Comparison of ENCODE assay signal across 26 cellular contexts in genomic region chr5:58450018-58450417, GRCh38. TPM values are rescaled to one million over a fixed set of nuclear protein-coding genes. Genes with fewer than 3 reads are reported as not detected.
DNase-seq lines count a peak whose midpoint lies in the region; ATAC-seq, FAIRE-seq and TF ChIP-seq lines count a peak whose summit lies in the region.
"Had no signal": no experiment of that assay in that cellular context is flagged by ENCODE, and none has a peak within 500 bp of the region (broad histone marks: within the 10 kb centered on the region; RNA-seq: fewer than 3 reads in every experiment).

No MANE protein-coding gene starts in this region.

- no peaks in the 10 kb centered on the region for H3K4me1 Mint-ChIP-seq in GM23338

- H3K9me2 ChIP-seq in GM23338 (ENCODE audit: insufficient read depth) = no peaks in the 10 kb centered on the region

- ATAC-seq in Panc1 = no peak
- ATAC-seq in HG03045 (IDR thresholded peaks at IDR 0.05; ENCODE audit: unreplicated experiment) = no peak
- ATAC-seq in GM23338 = no peak
- ATAC-seq: HepG2, Right ventricle myocardium inferior had no signal

- intact Hi-C loops in Panc1 (cut with micrococcal nuclease; ENCODE audit: unreplicated experiment) = loop anchor here (10.0 kb wide), 3 partner anchors 125 to 755 kb away; no protein-coding TSS in a partner anchor

- no TSS peak for BruUV-seq in Panc1 (replicated peaks; lab: Mats Ljungman, UMichigan)

- H3K4me3 ChIP-seq in Panc1 (ENCODE audit: low read depth in 2 of 2, low read length in 2 of 2) = no peak overlapping the region
- H3K4me3 ChIP-seq in GM23338 = no peak overlapping the region
- H3K4me3 ChIP-seq: BLaER1 had no signal

- in situ Hi-C loops in Panc1 (cut with HindIII; ENCODE audit: low pct_unique_long_range_greater_than_20kb, low sequenced_read_pairs) = loop anchor here (25.0 kb wide), 1 partner anchor 963 kb away; the partner anchor contains the start of gene ACTBL2

- H3K36me3 ChIP-seq in Panc1 (ENCODE audit: control insufficient read depth, insufficient read depth, low read length) = peaks cover 21% of the 10 kb centered on the region
- H3K36me3 ChIP-seq in GM23338 (ENCODE audit: insufficient read depth) = peaks cover 18% of the 10 kb centered on the region

- H3K4me1 ChIP-seq in Panc1 (ENCODE audit: control insufficient read depth, insufficient read depth, low read length) (peaks cover 31% of the 10 kb centered on the region), GM23338 (ENCODE audit: insufficient read depth) (no peaks in the 10 kb centered on the region)
- H3K4me1 ChIP-seq: BLaER1, Caco-2 had no signal

- no peaks in the 10 kb centered on the region for H3K9me3 ChIP-seq in Panc1 (ENCODE audit: control insufficient read depth, insufficient read depth, low read depth, low read length)
- H3K9me3 ChIP-seq: Caco-2 had no signal

- CTCF ChIA-PET in Panc1 (lab: Charles Lee) = no interaction called here

- no peak for FAIRE-seq in H54 (lab: Jason Lieb, UNC)
- FAIRE-seq: GM12891, HepG2 had no signal

- H2AFZ ChIP-seq in GM23338 = no peak overlapping the region

- H3K36me3 Mint-ChIP-seq in GM23338 (ENCODE audit: low read depth) = peaks cover 23% of the 10 kb centered on the region

- H3K27ac Mint-ChIP-seq in GM23338 = no peak overlapping the region
- H3K27ac Mint-ChIP-seq: CD4-positive, alpha-beta T cell had no signal

- no peak for TF ChIP-seq CTCF in Panc1 (IDR thresholded peaks at IDR 0.05)
- TF ChIP-seq CTCF in GM23338 (conservative IDR thresholded peaks at IDR 0.05; ENCODE audit: low read depth in 2 of 2) = no peak

- H3K27me3 Mint-ChIP-seq in GM23338 (ENCODE audit: insufficient read depth, low read depth, poor library complexity) = no peaks in the 10 kb centered on the region

- no peak for TF ChIP-seq POLR2A in H54 (IDR thresholded peaks at IDR 0.05; ENCODE audit: low read depth, low read length)

- H3F3A ChIP-seq in GM23338 (replicated peaks; ENCODE audit: low read depth) = no peaks in the 10 kb centered on the region

- no peaks in the 10 kb centered on the region for H3K79me2 ChIP-seq in GM23338 (replicated peaks; ENCODE audit: insufficient read depth)

- POLR2A ChIA-PET in Panc1 (lab: Charles Lee) = no interaction called here

- H3K27ac ChIP-seq in Panc1 (ENCODE audit: low read length) = peak overlapping the region; percentile 97
- H3K27ac ChIP-seq in epithelial cell of prostate = peak overlapping the region; percentile 91
- no peak overlapping the region for H3K27ac ChIP-seq in GM23338 (ENCODE audit: low read depth)
- H3K27ac ChIP-seq: BLaER1, HL-60 had no signal

- no peak overlapping the region for H3K4me3 Mint-ChIP-seq in GM23338
- H3K4me3 Mint-ChIP-seq: CD4-positive, alpha-beta T cell had no signal

- no peaks in the 10 kb centered on the region for H4K20me1 ChIP-seq in GM23338 (replicated peaks; ENCODE audit: insufficient read depth)
- H4K20me1 ChIP-seq: BLaER1 had no signal

- no peak for DNase-seq in Panc1 (ENCODE audit: low read depth, low spot score)
- DNase-seq in epithelial cell of prostate (ENCODE audit: low read depth, low spot score) = no peak
- DNase-seq in kidney tubule cell (ENCODE audit: low spot score) = peak; percentile 40
- DNase-seq in superior temporal gyrus (ENCODE audit: extremely low spot score) = peak; percentile 44
- no peak for DNase-seq in COLO829 (ENCODE audit: low spot score)
- no peak for DNase-seq in GM23338 (ENCODE audit: low spot score)
- DNase-seq in H54 (ENCODE audit: insufficient read length, low spot score) = no peak
- DNase-seq: Caco-2; CD4-positive, alpha-beta T cell; DND-41; KG1; NCI-H1105; NCI-H146; NCI-H2029 treated with DMSO at 0.1 percent for 48 hours; NCI-H524 treated with DMSO at 0.1 percent for 48 hours; NCI-H82 had no signal

- no peak overlapping the region for H3K4me2 ChIP-seq in GM23338
- H3K4me2 ChIP-seq: BLaER1 had no signal

- H3K9me3 Mint-ChIP-seq in GM23338 = peaks cover 10% of the 10 kb centered on the region; the same call in 2 of the 3 replicates
- H3K9me3 Mint-ChIP-seq: CD4-positive, alpha-beta T cell had no signal

- H3K27me3 ChIP-seq in Panc1 (ENCODE audit: control insufficient read depth, insufficient read depth, low read length) (no peaks in the 10 kb centered on the region), GM23338 (ENCODE audit: insufficient read depth) (no peaks in the 10 kb centered on the region)
- H3K27me3 ChIP-seq: BLaER1 had no signal

TF ChIP-seq in GM23338, 12 proteins besides CTCF, POLR2A, EP300 and RAD21 (continues in another document):
- TF ChIP-seq ZNF114 (CRISPR knock-in tag; IDR thresholded peaks at IDR 0.05) (no peak), JUNB (IDR thresholded peaks at IDR 0.05; ENCODE audit: unreplicated experiment) (no peak), ZNF331 (CRISPR knock-in tag; IDR thresholded peaks at IDR 0.05; ENCODE audit: low read depth) (no peak), CREB1 (CRISPR knock-in tag; IDR thresholded peaks at IDR 0.05; ENCODE audit: low read depth) (no peak), ETS1 (IDR thresholded peaks at IDR 0.05) (no peak), STAT1 (IDR thresholded peaks at IDR 0.05; ENCODE audit: unreplicated experiment) (no peak), NANOG (IDR thresholded peaks at IDR 0.05; ENCODE audit: borderline replicate concordance) (no peak), POLR2AphosphoS5 (IDR thresholded peaks at IDR 0.05; ENCODE audit: low read depth) (no peak), EZH2phosphoT487 (IDR thresholded peaks at IDR 0.05; ENCODE audit: unreplicated experiment) (no peak)

RNA-seq across cellular contexts. Expression of gene PLK2, which starts 9.9 kb away (rescaled TPM):
- 258 TPM for total RNA-seq in Panc1 (2021; ENCODE audit: unreplicated experiment)
- 326 TPM for polyA plus RNA-seq in Panc1 (2012; ENCODE audit: insufficient read length)
- total RNA-seq in GM23338 (2014; rRNA removed; shearing (Covaris generic)) = 29.4 and 30.0 TPM in 2 replicates
- polyA plus RNA-seq in GM23338 (2016; fragmentation: Nextera tagmentation; extraction: Ambion mirVana) = 12.0 and 13.5 TPM in 2 replicates

RNA-seq across cellular contexts. Expression of gene GAPT, which starts 41.2 kb away (rescaled TPM):
- total RNA-seq in Panc1 (2021; ENCODE audit: unreplicated experiment) = not detected
- polyA plus RNA-seq in Panc1 (2012; ENCODE audit: insufficient read length) = not detected
- total RNA-seq in GM23338 (2014; rRNA removed; shearing (Covaris generic)) = not detected in 2 replicates
- not detected in 2 replicates for polyA plus RNA-seq in GM23338 (2016; fragmentation: Nextera tagmentation; extraction: Ambion mirVana)
- total RNA-seq: Caco-2; CD4-positive, alpha-beta T cell; G401; H4; HepG2; HT-29; SK-MEL-5 had no signal
- polyA plus RNA-seq: HepG2 had no signal

Comparison
In these comparisons a context has a peak if more than half of its experiments do, and no peak if none do; other contexts are left out.
1. DNase-seq: peak in kidney tubule cell (single experiment) and superior temporal gyrus (single experiment); none in Panc1 (single experiment), epithelial cell of prostate (single experiment), COLO829 (single experiment), GM23338 (single experiment) and H54 (single experiment).